ENCODE assay signal across 8 cellular contexts in genomic region chr2:149329470-149330126, GRCh38. TPM values are rescaled to one million over a fixed set of nuclear protein-coding genes. Genes with fewer than 3 reads are reported as not detected.
DNase-seq lines count a peak whose midpoint lies in the region; ATAC-seq lines count a peak whose summit lies in the region.

No MANE protein-coding gene starts in this region.

- no peak overlapping the region for H3K27ac Mint-ChIP-seq in activated CD8-positive, alpha-beta memory T cell treated with anti-CD3 and anti-CD28 coated beads, Interleukin-2, amount 10 ng/mL, durations not matched to agents 7 days and 5 days

- H3K36me3 Mint-ChIP-seq in activated CD8-positive, alpha-beta memory T cell treated with anti-CD3 and anti-CD28 coated beads, Interleukin-2, amount 10 ng/mL, durations not matched to agents 7 days and 5 days, result no peaks in the 10 kb centered on the region

- CTCF ChIA-PET in activated CD8-positive, alpha-beta memory T cell treated with anti-CD3 and anti-CD28 coated beads, Interleukin-2, amount 10 ng/mL, durations not matched to agents 7 days and 5 days (lab: Charles Lee), result no interaction called here

- ATAC-seq in HG03571 (IDR thresholded peaks at IDR 0.05; ENCODE audit: unreplicated experiment) (peak; percentile 14), GM21515 (IDR thresholded peaks at IDR 0.05; ENCODE audit: unreplicated experiment) (no peak)
- no peak for ATAC-seq in activated CD8-positive, alpha-beta memory T cell treated with anti-CD3 and anti-CD28 coated beads, Interleukin-2, amount 10 ng/mL, durations not matched to agents 7 days and 5 days

- no peaks in the 10 kb centered on the region for H3K9me3 Mint-ChIP-seq in activated CD8-positive, alpha-beta memory T cell treated with anti-CD3 and anti-CD28 coated beads, Interleukin-2, amount 10 ng/mL, durations not matched to agents 7 days and 5 days (ENCODE audit: low read depth)

- peaks cover 62% of the 10 kb centered on the region for H3K27me3 Mint-ChIP-seq in activated CD8-positive, alpha-beta memory T cell treated with anti-CD3 and anti-CD28 coated beads, Interleukin-2, amount 10 ng/mL, durations not matched to agents 7 days and 5 days

- DNase-seq in GM03348 (ENCODE audit: low spot score) (peak; percentile 56), RKO (ENCODE audit: low spot score) (peak; percentile 76), epidermal melanocyte (ENCODE audit: insufficient read length, low spot score) (peak; percentile 62), midbrain (lab: John Stamatoyannopoulos, UW) (peak; percentile 55), OCI-M2 (lab: John Stamatoyannopoulos, UW; ENCODE audit: unreplicated experiment) (no peak)
- no peak for DNase-seq in activated CD8-positive, alpha-beta memory T cell treated with anti-CD3 and anti-CD28 coated beads, Interleukin-2, amount 10 ng/mL, durations not matched to agents 7 days and 5 days

- H3K4me3 Mint-ChIP-seq in activated CD8-positive, alpha-beta memory T cell treated with anti-CD3 and anti-CD28 coated beads, Interleukin-2, amount 10 ng/mL, durations not matched to agents 7 days and 5 days, result no peak overlapping the region

- H3K4me1 Mint-ChIP-seq in activated CD8-positive, alpha-beta memory T cell treated with anti-CD3 and anti-CD28 coated beads, Interleukin-2, amount 10 ng/mL, durations not matched to agents 7 days and 5 days, result peaks cover 2% of the 10 kb centered on the region

RNA-seq across cellular contexts. Expression of gene LYPD6, which starts 0.8 kb away (rescaled TPM):
- total RNA-seq in activated CD8-positive, alpha-beta memory T cell treated with anti-CD3 and anti-CD28 coated beads, Interleukin-2, amount 10 ng/mL, durations not matched to agents 7 days and 5 days, result not detected

Comparison
In these comparisons a context has a peak if more than half of its experiments do, and no peak if none do; other contexts are left out.
1. DNase-seq: peak in GM03348 (single experiment), RKO (single experiment), epidermal melanocyte (single experiment) and midbrain (single experiment); none in activated CD8-positive, alpha-beta memory T cell treated with anti-CD3 and anti-CD28 coated beads, Interleukin-2, amount 10 ng/mL, durations not matched to agents 7 days and 5 days (single experiment) and OCI-M2 (single experiment).